8 cellular contexts compared by ENCODE assay signal in genomic region chr11:447923-448731, GRCh38. TPM values are rescaled to one million over a fixed set of nuclear protein-coding genes. Genes with fewer than 3 reads are reported as not detected.
A peak's percentile ranks its signal among the peaks of the same experiment; 100 is the strongest.
DNase-seq lines count a peak whose midpoint lies in the region; ATAC-seq, FAIRE-seq and TF ChIP-seq lines count a peak whose summit lies in the region.

No MANE protein-coding gene starts in this region.

- H3K9me1 ChIP-seq in keratinocyte (ENCODE audit: control insufficient read depth, extremely low read depth, insufficient read depth, low read length), result no peaks in the 10 kb centered on the region

- H3K4me1 ChIP-seq in keratinocyte (ENCODE audit: control insufficient read depth, extremely low read depth, insufficient read depth, low read length), result peaks cover 29% of the 10 kb centered on the region

- no peaks in the 10 kb centered on the region for H3K27me3 ChIP-seq in keratinocyte (ENCODE audit: control insufficient read depth, extremely low read depth, insufficient read depth, low read length)

- H3K4me3 ChIP-seq in keratinocyte (ENCODE audit: control insufficient read depth in 2 of 3, extremely low read depth in 1 of 3, insufficient read depth in 2 of 3, low read depth in 1 of 3, low read length in 3 of 3), result peak overlapping the region; percentile 41 to 86 (median 71)

- peaks cover 3 to 7% of the 10 kb centered on the region in 2 experiments for H3K36me3 ChIP-seq in keratinocyte (ENCODE audit: control insufficient read depth in 2 of 2, extremely low read depth in 1 of 2, insufficient read depth in 2 of 2, low read length in 2 of 2)

- peak; percentile 44 for ATAC-seq in GM18867 (IDR thresholded peaks at IDR 0.05; ENCODE audit: unreplicated experiment)
- peak; percentile 49 for ATAC-seq in HG03175 (IDR thresholded peaks at IDR 0.05; ENCODE audit: unreplicated experiment)

- peak overlapping the region; percentile 89 for H3K4me2 ChIP-seq in keratinocyte (ENCODE audit: control insufficient read depth, extremely low read depth, insufficient read depth, low read depth, low read length)

- peak; percentile 86 for DNase-seq in ACHN
- peak; percentile 97 for DNase-seq in NCI-H2227 treated with DMSO at 0.1 percent for 48 hours (lab: John Stamatoyannopoulos, UW)
- peak; percentile 85 to 96 (median 90) for DNase-seq in activated CD4-positive, CD25-positive, alpha-beta regulatory T cell (lab: John Stamatoyannopoulos, UW)
- peak; percentile 33 to 97 (median 88) for DNase-seq in caudate nucleus (lab: John Stamatoyannopoulos, UW)
- peak; percentile 48 for DNase-seq in keratinocyte (ENCODE audit: low read depth, low spot score)
- peak; percentile 99 for DNase-seq in stimulated activated CD4-positive, alpha-beta T cell treated with anti-CD3 and anti-CD28 coated beads, Interleukin-12 subunit alpha, Interleukin-12 subunit beta, amount 100 ng/mL, for 4 hours

- peak overlapping the region; percentile 98 for H3K27ac ChIP-seq in caudate nucleus (ENCODE audit: low read depth, low read length)
- H3K27ac ChIP-seq in keratinocyte (ENCODE audit: control insufficient read depth, insufficient read depth, low read length), result peak overlapping the region; percentile 70

- dilution Hi-C loops in keratinocyte (cut with MboI; ENCODE audit: extremely low pct_ligation_motif_present, low sequenced_read_pairs), result no loop called here

- in situ Hi-C loops in ACHN (cut with HindIII; ENCODE audit: low pct_ligation_motif_present, low pct_unique_long_range_greater_than_20kb, low sequenced_read_pairs), result no loop called here

- no peaks in the 10 kb centered on the region for H3K9me3 ChIP-seq in keratinocyte (ENCODE audit: control insufficient read depth, low read depth, low read length)

- FAIRE-seq in keratinocyte (lab: Jason Lieb, UNC), result no peak

- no peaks in the 10 kb centered on the region for H4K20me1 ChIP-seq in keratinocyte (ENCODE audit: control insufficient read depth, extremely low read depth, insufficient read depth, low read length)

- peaks cover 30% of the 10 kb centered on the region for H3K79me2 ChIP-seq in keratinocyte (ENCODE audit: control insufficient read depth, insufficient read depth, low read length)

- peak overlapping the region; percentile 76 for H2AFZ ChIP-seq in keratinocyte (ENCODE audit: control insufficient read depth, low read length)

- H3K9ac ChIP-seq in keratinocyte (ENCODE audit: control insufficient read depth, extremely low read depth, insufficient read depth, low read length), result peak overlapping the region; percentile 78

- peak; percentile 90 to 91 (median 90) for TF ChIP-seq CTCF in keratinocyte (optimal IDR thresholded peaks at IDR 0.05 in 1 of 3, IDR thresholded peaks at IDR 0.05 in 1 of 3, conservative IDR thresholded peaks at IDR 0.05 in 1 of 3; ENCODE audit: extremely low read depth in 1 of 3, insufficient read depth in 2 of 3, low read length in 3 of 3)

RNA-seq across cellular contexts. Expression of gene PTDSS2, which starts 2.0 kb away (rescaled TPM):
- 21.6 to 36.7 TPM (median 31.7 TPM) in 3 replicates for polyA plus RNA-seq in keratinocyte
- 15.6 TPM for polyA plus RNA-seq in keratinocyte (2011; ENCODE audit: low read depth)
- polyA plus RNA-seq in keratinocyte (2011; cell fraction: cytosol; rRNA removed), result 21.5 and 31.3 TPM in 2 replicates
- polyA plus RNA-seq in keratinocyte (2011; cell fraction: nucleus; rRNA removed), result 73.0 and 91.5 TPM in 2 replicates
- 25.4 and 36.5 TPM in 2 replicates for polyA plus RNA-seq in keratinocyte (2012; ENCODE audit: low replicate concordance)
- polyA minus RNA-seq in keratinocyte, result 42.6 to 74.9 TPM (median 46.0 TPM) in 3 replicates
- polyA minus RNA-seq in keratinocyte (2011; cell fraction: cytosol; rRNA and poly(A)+ RNA removed), result 48.5 TPM
- 59.6 and 60.7 TPM in 2 replicates for polyA minus RNA-seq in keratinocyte (2011; cell fraction: nucleus; rRNA and poly(A)+ RNA removed)

RNA-seq across cellular contexts. Expression of gene ANO9, which starts 6.3 kb away (rescaled TPM):
- 16.1 to 40.2 TPM (median 17.7 TPM) in 3 replicates for polyA plus RNA-seq in keratinocyte
- polyA plus RNA-seq in keratinocyte (2011; ENCODE audit: low read depth), result 12.2 TPM
- 2.5 and 4.0 TPM in 2 replicates for polyA plus RNA-seq in keratinocyte (2011; cell fraction: cytosol; rRNA removed)
- 143 and 201 TPM in 2 replicates for polyA plus RNA-seq in keratinocyte (2011; cell fraction: nucleus; rRNA removed)
- 18.0 and 49.7 TPM in 2 replicates for polyA plus RNA-seq in keratinocyte (2012; ENCODE audit: low replicate concordance)
- 15.2 to 21.3 TPM (median 15.5 TPM) in 3 replicates for polyA minus RNA-seq in keratinocyte
- polyA minus RNA-seq in keratinocyte (2011; cell fraction: cytosol; rRNA and poly(A)+ RNA removed), result 5.0 TPM
- polyA minus RNA-seq in keratinocyte (2011; cell fraction: nucleus; rRNA and poly(A)+ RNA removed), result 28.2 and 31.9 TPM in 2 replicates

RNA-seq across cellular contexts. Expression of gene SIGIRR, which starts 33.3 kb away (rescaled TPM):
- polyA plus RNA-seq in keratinocyte, result 1.8 to 3.8 TPM (median 2.4 TPM) in 3 replicates
- not detected for polyA plus RNA-seq in keratinocyte (2011; ENCODE audit: low read depth)
- 0.78 and 2.4 TPM in 2 replicates for polyA plus RNA-seq in keratinocyte (2011; cell fraction: cytosol; rRNA removed)
- 2.9 and 3.4 TPM in 2 replicates for polyA plus RNA-seq in keratinocyte (2011; cell fraction: nucleus; rRNA removed)
- polyA plus RNA-seq in keratinocyte (2012; ENCODE audit: low replicate concordance), result 2.8 and 6.5 TPM in 2 replicates
- polyA minus RNA-seq in keratinocyte, result 0.67 to 8.0 TPM (median 1.0 TPM) in 3 replicates
- polyA minus RNA-seq in keratinocyte (2011; cell fraction: cytosol; rRNA and poly(A)+ RNA removed), result 3.6 TPM
- polyA minus RNA-seq in keratinocyte (2011; cell fraction: nucleus; rRNA and poly(A)+ RNA removed), result 1.9 and 2.0 TPM in 2 replicates

RNA-seq across cellular contexts. Expression of gene PKP3, which starts 54.1 kb away (rescaled TPM):
- polyA plus RNA-seq in keratinocyte, result 125 to 245 TPM (median 127 TPM) in 3 replicates
- polyA plus RNA-seq in keratinocyte (2011; ENCODE audit: low read depth), result 112 TPM
- polyA plus RNA-seq in keratinocyte (2011; cell fraction: cytosol; rRNA removed), result 67.9 and 176 TPM in 2 replicates
- 163 and 226 TPM in 2 replicates for polyA plus RNA-seq in keratinocyte (2011; cell fraction: nucleus; rRNA removed)
- 180 and 202 TPM in 2 replicates for polyA plus RNA-seq in keratinocyte (2012; ENCODE audit: low replicate concordance)
- 98.9 to 231 TPM (median 193 TPM) in 3 replicates for polyA minus RNA-seq in keratinocyte
- polyA minus RNA-seq in keratinocyte (2011; cell fraction: cytosol; rRNA and poly(A)+ RNA removed), result 467 TPM
- polyA minus RNA-seq in keratinocyte (2011; cell fraction: nucleus; rRNA and poly(A)+ RNA removed), result 173 and 240 TPM in 2 replicates

RNA-seq across cellular contexts. Expression of gene RNH1, which starts 58.9 kb away (rescaled TPM):
- polyA plus RNA-seq in keratinocyte, result 92.0 to 171 TPM (median 108 TPM) in 3 replicates
- 196 TPM for polyA plus RNA-seq in keratinocyte (2011; ENCODE audit: low read depth)
- 136 and 249 TPM in 2 replicates for polyA plus RNA-seq in keratinocyte (2011; cell fraction: cytosol; rRNA removed)
- 186 and 288 TPM in 2 replicates for polyA plus RNA-seq in keratinocyte (2011; cell fraction: nucleus; rRNA removed)
- 193 and 309 TPM in 2 replicates for polyA plus RNA-seq in keratinocyte (2012; ENCODE audit: low replicate concordance)
- 118 to 321 TPM (median 182 TPM) in 3 replicates for polyA minus RNA-seq in keratinocyte
- 295 TPM for polyA minus RNA-seq in keratinocyte (2011; cell fraction: cytosol; rRNA and poly(A)+ RNA removed)
- 131 and 149 TPM in 2 replicates for polyA minus RNA-seq in keratinocyte (2011; cell fraction: nucleus; rRNA and poly(A)+ RNA removed)

Comparison
In these comparisons a context has a peak if more than half of its experiments do, and no peak if none do; other contexts are left out.
1. Peak in every context shown above with its lines: DNase-seq, ATAC-seq, H3K4me3 ChIP-seq and H3K27ac ChIP-seq.
2. DNase-seq: peak in every context shown above with its lines; median percentile 99 in stimulated activated CD4-positive, alpha-beta T cell treated with anti-CD3 and anti-CD28 coated beads, Interleukin-12 subunit alpha, Interleukin-12 subunit beta, amount 100 ng/mL, for 4 hours; 97 in NCI-H2227 treated with DMSO at 0.1 percent for 48 hours; 90 in activated CD4-positive, CD25-positive, alpha-beta regulatory T cell; 88 in caudate nucleus; 86 in ACHN; 48 in keratinocyte.